In genomic region chr13:100735494-100735893, GRCh38 we compare ENCODE assay signal across 2 cellular contexts.
TF ChIP-seq lines count a peak whose summit lies in the region.

No MANE protein-coding gene starts in this region.

TF ChIP-seq in HepG2, 621 proteins besides CTCF, POLR2A, EP300 and RAD21 (continues in another document):
- TF ChIP-seq ZNF713 (CRISPR knock-in tag; IDR thresholded peaks at IDR 0.05) (0 out of 2 replicates have a peak, but pooled peaks have one; percentile 36), HOXA5 (CRISPR knock-in tag; IDR thresholded peaks at IDR 0.05) (no peak), RBM39 (IDR thresholded peaks at IDR 0.05; ENCODE audit: low read depth, low read length, poor library complexity, severe bottlenecking) (no peak), ZNF782 (CRISPR knock-in tag; IDR thresholded peaks at IDR 0.05; ENCODE audit: borderline replicate concordance) (no peak), ZNF343 (CRISPR knock-in tag; IDR thresholded peaks at IDR 0.05) (0 out of 2 replicates have a peak, but pooled peaks have one; percentile 51), MAF1 (CRISPR knock-in tag; IDR thresholded peaks at IDR 0.05; ENCODE audit: borderline replicate concordance) (no peak), SMARCE1 (IDR thresholded peaks at IDR 0.05; ENCODE audit: borderline replicate concordance) (no peak), ZNF687 (CRISPR knock-in tag; IDR thresholded peaks at IDR 0.05) (peak; percentile 55), BRD4 (CRISPR knock-in tag; IDR thresholded peaks at IDR 0.05) (0 out of 2 replicates have a peak, but pooled peaks have one; percentile 52)
- TF ChIP-seq, protein P1, sequence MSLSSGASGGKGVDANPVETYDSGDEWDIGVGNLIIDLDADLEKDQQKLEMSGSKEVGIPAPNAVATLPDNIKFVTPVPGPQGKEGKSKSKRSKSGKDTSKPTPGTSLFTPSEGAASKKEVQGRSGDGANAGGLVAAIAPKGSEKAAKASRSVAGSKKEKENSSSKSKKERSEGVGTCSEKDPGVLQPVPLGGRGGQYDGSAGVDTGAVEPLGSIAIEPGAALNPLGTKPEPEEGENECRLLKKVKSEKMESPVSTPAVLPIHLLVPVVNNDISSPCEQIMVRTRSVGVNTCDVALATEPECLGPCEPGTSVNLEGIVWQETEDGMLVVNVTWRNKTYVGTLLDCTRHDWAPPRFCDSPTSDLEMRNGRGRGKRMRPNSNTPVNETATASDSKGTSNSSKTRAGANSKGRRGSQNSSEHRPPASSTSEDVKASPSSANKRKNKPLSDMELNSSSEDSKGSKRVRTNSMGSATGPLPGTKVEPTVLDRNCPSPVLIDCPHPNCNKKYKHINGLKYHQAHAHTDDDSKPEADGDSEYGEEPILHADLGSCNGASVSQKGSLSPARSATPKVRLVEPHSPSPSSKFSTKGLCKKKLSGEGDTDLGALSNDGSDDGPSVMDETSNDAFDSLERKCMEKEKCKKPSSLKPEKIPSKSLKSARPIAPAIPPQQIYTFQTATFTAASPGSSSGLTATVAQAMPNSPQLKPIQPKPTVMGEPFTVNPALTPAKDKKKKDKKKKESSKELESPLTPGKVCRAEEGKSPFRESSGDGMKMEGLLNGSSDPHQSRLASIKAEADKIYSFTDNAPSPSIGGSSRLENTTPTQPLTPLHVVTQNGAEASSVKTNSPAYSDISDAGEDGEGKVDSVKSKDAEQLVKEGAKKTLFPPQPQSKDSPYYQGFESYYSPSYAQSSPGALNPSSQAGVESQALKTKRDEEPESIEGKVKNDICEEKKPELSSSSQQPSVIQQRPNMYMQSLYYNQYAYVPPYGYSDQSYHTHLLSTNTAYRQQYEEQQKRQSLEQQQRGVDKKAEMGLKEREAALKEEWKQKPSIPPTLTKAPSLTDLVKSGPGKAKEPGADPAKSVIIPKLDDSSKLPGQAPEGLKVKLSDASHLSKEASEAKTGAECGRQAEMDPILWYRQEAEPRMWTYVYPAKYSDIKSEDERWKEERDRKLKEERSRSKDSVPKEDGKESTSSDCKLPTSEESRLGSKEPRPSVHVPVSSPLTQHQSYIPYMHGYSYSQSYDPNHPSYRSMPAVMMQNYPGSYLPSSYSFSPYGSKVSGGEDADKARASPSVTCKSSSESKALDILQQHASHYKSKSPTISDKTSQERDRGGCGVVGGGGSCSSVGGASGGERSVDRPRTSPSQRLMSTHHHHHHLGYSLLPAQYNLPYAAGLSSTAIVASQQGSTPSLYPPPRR (CRISPR knock-in tag; IDR thresholded peaks at IDR 0.05; ENCODE audit: borderline replicate concordance): 0 out of 2 replicates have a peak, but pooled peaks have one; percentile 30
- TF ChIP-seq, protein P2, sequence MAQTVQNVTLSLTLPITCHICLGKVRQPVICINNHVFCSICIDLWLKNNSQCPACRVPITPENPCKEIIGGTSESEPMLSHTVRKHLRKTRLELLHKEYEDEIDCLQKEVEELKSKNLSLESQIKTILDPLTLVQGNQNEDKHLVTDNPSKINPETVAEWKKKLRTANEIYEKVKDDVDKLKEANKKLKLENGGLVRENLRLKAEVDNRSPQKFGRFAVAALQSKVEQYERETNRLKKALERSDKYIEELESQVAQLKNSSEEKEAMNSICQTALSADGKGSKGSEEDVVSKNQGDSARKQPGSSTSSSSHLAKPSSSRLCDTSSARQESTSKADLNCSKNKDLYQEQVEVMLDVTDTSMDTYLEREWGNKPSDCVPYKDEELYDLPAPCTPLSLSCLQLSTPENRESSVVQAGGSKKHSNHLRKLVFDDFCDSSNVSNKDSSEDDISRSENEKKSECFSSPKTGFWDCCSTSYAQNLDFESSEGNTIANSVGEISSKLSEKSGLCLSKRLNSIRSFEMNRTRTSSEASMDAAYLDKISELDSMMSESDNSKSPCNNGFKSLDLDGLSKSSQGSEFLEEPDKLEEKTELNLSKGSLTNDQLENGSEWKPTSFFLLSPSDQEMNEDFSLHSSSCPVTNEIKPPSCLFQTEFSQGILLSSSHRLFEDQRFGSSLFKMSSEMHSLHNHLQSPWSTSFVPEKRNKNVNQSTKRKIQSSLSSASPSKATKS (CRISPR knock-in tag; IDR thresholded peaks at IDR 0.05): no peak
- TF ChIP-seq, protein P3, sequence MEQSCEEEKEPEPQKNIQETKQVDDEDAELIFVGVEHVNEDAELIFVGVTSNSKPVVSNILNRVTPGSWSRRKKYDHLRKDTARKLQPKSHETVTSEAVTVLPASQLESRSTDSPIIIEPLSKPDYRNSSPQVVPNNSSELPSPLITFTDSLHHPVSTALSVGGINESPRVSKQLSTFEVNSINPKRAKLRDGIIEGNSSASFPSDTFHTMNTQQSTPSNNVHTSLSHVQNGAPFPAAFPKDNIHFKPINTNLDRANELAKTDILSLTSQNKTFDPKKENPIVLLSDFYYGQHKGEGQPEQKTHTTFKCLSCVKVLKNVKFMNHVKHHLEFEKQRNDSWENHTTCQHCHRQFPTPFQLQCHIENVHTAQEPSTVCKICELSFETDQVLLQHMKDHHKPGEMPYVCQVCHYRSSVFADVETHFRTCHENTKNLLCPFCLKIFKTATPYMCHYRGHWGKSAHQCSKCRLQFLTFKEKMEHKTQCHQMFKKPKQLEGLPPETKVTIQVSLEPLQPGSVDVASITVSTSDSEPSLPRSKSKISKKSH (CRISPR knock-in tag; IDR thresholded peaks at IDR 0.05; ENCODE audit: borderline replicate concordance): peak; percentile 70; the same call in 1 of the 2 replicates

TF ChIP-seq in GM23338, 12 proteins besides CTCF, POLR2A, EP300 and RAD21:
- TF ChIP-seq JUNB (IDR thresholded peaks at IDR 0.05; ENCODE audit: unreplicated experiment): no peak
- TF ChIP-seq EZH2 (IDR thresholded peaks at IDR 0.05; ENCODE audit: low read depth, unreplicated experiment): no peak
- TF ChIP-seq CREB1 (CRISPR knock-in tag; IDR thresholded peaks at IDR 0.05; ENCODE audit: low read depth): no peak
- TF ChIP-seq ZNF462 (CRISPR knock-in tag; IDR thresholded peaks at IDR 0.05): no peak
- TF ChIP-seq ZNF114 (CRISPR knock-in tag; IDR thresholded peaks at IDR 0.05): no peak
- TF ChIP-seq NANOG (IDR thresholded peaks at IDR 0.05; ENCODE audit: borderline replicate concordance): no peak
- TF ChIP-seq STAT1 (IDR thresholded peaks at IDR 0.05; ENCODE audit: unreplicated experiment): no peak
- TF ChIP-seq ZNF331 (CRISPR knock-in tag; IDR thresholded peaks at IDR 0.05; ENCODE audit: low read depth): no peak
- TF ChIP-seq EZH2phosphoT487 (IDR thresholded peaks at IDR 0.05; ENCODE audit: unreplicated experiment): no peak
- TF ChIP-seq, protein P4, sequence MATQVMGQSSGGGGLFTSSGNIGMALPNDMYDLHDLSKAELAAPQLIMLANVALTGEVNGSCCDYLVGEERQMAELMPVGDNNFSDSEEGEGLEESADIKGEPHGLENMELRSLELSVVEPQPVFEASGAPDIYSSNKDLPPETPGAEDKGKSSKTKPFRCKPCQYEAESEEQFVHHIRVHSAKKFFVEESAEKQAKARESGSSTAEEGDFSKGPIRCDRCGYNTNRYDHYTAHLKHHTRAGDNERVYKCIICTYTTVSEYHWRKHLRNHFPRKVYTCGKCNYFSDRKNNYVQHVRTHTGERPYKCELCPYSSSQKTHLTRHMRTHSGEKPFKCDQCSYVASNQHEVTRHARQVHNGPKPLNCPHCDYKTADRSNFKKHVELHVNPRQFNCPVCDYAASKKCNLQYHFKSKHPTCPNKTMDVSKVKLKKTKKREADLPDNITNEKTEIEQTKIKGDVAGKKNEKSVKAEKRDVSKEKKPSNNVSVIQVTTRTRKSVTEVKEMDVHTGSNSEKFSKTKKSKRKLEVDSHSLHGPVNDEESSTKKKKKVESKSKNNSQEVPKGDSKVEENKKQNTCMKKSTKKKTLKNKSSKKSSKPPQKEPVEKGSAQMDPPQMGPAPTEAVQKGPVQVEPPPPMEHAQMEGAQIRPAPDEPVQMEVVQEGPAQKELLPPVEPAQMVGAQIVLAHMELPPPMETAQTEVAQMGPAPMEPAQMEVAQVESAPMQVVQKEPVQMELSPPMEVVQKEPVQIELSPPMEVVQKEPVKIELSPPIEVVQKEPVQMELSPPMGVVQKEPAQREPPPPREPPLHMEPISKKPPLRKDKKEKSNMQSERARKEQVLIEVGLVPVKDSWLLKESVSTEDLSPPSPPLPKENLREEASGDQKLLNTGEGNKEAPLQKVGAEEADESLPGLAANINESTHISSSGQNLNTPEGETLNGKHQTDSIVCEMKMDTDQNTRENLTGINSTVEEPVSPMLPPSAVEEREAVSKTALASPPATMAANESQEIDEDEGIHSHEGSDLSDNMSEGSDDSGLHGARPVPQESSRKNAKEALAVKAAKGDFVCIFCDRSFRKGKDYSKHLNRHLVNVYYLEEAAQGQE (IDR thresholded peaks at IDR 0.05; ENCODE audit: unreplicated experiment): no peak
- no peak for TF ChIP-seq POLR2AphosphoS5 (IDR thresholded peaks at IDR 0.05; ENCODE audit: low read depth)
- TF ChIP-seq, protein P5, sequence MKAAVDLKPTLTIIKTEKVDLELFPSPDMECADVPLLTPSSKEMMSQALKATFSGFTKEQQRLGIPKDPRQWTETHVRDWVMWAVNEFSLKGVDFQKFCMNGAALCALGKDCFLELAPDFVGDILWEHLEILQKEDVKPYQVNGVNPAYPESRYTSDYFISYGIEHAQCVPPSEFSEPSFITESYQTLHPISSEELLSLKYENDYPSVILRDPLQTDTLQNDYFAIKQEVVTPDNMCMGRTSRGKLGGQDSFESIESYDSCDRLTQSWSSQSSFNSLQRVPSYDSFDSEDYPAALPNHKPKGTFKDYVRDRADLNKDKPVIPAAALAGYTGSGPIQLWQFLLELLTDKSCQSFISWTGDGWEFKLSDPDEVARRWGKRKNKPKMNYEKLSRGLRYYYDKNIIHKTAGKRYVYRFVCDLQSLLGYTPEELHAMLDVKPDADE (IDR thresholded peaks at IDR 0.05): no peak
